24 cellular contexts compared by ENCODE assay signal in genomic region chr15:50187997-50188396, GRCh38. TPM values are rescaled to one million over a fixed set of nuclear protein-coding genes. Genes with fewer than 3 reads are reported as not detected.
DNase-seq lines count a peak whose midpoint lies in the region; ATAC-seq and TF ChIP-seq lines count a peak whose summit lies in the region.
"Had no signal": no experiment of that assay in that cellular context is flagged by ENCODE, and none has a peak within 500 bp of the region (broad histone marks: within the 10 kb centered on the region; RNA-seq: fewer than 3 reads in every experiment).

No MANE protein-coding gene starts in this region.

- intact Hi-C loops in activated CD4-positive, alpha-beta T cell treated with anti-CD3 and anti-CD28 coated beads, Interleukin-2, amount 10 ng/mL, durations not matched to agents 24 days and 14 days (cut with micrococcal nuclease): loop anchor here (10.0 kb wide), 2 partner anchors 237 to 297 kb away; partner anchors contain the start of gene USP8
- intact Hi-C loops in right lobe of liver (cut with DNase I): loop anchor here in 1 of 2 donors (10.0 kb wide), 1 partner anchor 67 kb away; no protein-coding TSS in a partner anchor

- H3K4me3 ChIP-seq in BLaER1: no peak overlapping the region
- no peak overlapping the region for H3K4me3 ChIP-seq in right lobe of liver
- H3K4me3 ChIP-seq: A549, GM12878, HAP-1 had no signal

- H3K27me3 ChIP-seq in BLaER1 (no peaks in the 10 kb centered on the region), right lobe of liver (no peaks in the 10 kb centered on the region)

- no peak for TF ChIP-seq CTCF in right lobe of liver (IDR thresholded peaks at IDR 0.05)

- peaks cover 70% of the 10 kb centered on the region for H3K36me3 Mint-ChIP-seq in activated CD4-positive, alpha-beta T cell treated with anti-CD3 and anti-CD28 coated beads, Interleukin-2, amount 10 ng/mL, durations not matched to agents 24 days and 14 days (ENCODE audit: low read depth)
- H3K36me3 Mint-ChIP-seq in activated naive CD8-positive, alpha-beta T cell treated with anti-CD3 and anti-CD28 coated beads for 36 hours: peaks cover 26% of the 10 kb centered on the region
- H3K36me3 Mint-ChIP-seq: CD4-positive, CD25-positive, alpha-beta regulatory T cell had no signal

- H3K4me1 Mint-ChIP-seq in activated CD4-positive, alpha-beta T cell treated with anti-CD3 and anti-CD28 coated beads, Interleukin-2, amount 10 ng/mL, durations not matched to agents 24 days and 14 days: peaks cover 56% of the 10 kb centered on the region
- H3K4me1 Mint-ChIP-seq in activated naive CD8-positive, alpha-beta T cell treated with anti-CD3 and anti-CD28 coated beads for 36 hours: peaks cover 10% of the 10 kb centered on the region

- H3K27me3 Mint-ChIP-seq in activated CD4-positive, alpha-beta T cell treated with anti-CD3 and anti-CD28 coated beads, Interleukin-2, amount 10 ng/mL, durations not matched to agents 24 days and 14 days: no peaks in the 10 kb centered on the region
- H3K27me3 Mint-ChIP-seq in activated naive CD8-positive, alpha-beta T cell treated with anti-CD3 and anti-CD28 coated beads for 36 hours: peaks cover 16% of the 10 kb centered on the region
- H3K27me3 Mint-ChIP-seq: CD4-positive, CD25-positive, alpha-beta regulatory T cell; CD8-positive, alpha-beta memory T cell had no signal

- ATAC-seq in right lobe of liver: no peak
- no peak for ATAC-seq in HG03039 (IDR thresholded peaks at IDR 0.05; ENCODE audit: unreplicated experiment)
- no peak for ATAC-seq in HG02884 (IDR thresholded peaks at IDR 0.05; ENCODE audit: unreplicated experiment)
- ATAC-seq: A549, GM12878 had no signal

- peak overlapping the region; percentile 96 for H3K4me2 ChIP-seq in BLaER1
- H3K4me2 ChIP-seq: A549 had no signal

- peak overlapping the region; percentile 2 for H3K27ac Mint-ChIP-seq in activated CD4-positive, alpha-beta T cell treated with anti-CD3 and anti-CD28 coated beads, Interleukin-2, amount 10 ng/mL, durations not matched to agents 24 days and 14 days
- H3K27ac Mint-ChIP-seq in activated naive CD8-positive, alpha-beta T cell treated with anti-CD3 and anti-CD28 coated beads for 36 hours: no peak overlapping the region
- H3K27ac Mint-ChIP-seq: CD4-positive, CD25-positive, alpha-beta regulatory T cell had no signal

- H3K36me3 ChIP-seq in BLaER1 (peaks cover 21% of the 10 kb centered on the region), right lobe of liver (peaks cover 0 to 8% (median 0%) of the 10 kb centered on the region in 4 donors)
- H3K36me3 ChIP-seq: HAP-1 had no signal

- H3K9me3 ChIP-seq in BLaER1 (no peaks in the 10 kb centered on the region), right lobe of liver (no peaks in the 10 kb centered on the region)
- H3K9me3 ChIP-seq: A549, HAP-1 had no signal

- H3K9ac ChIP-seq in BLaER1: no peak overlapping the region

- no peak for DNase-seq in activated CD4-positive, alpha-beta T cell treated with anti-CD3 and anti-CD28 coated beads, Interleukin-2, amount 10 ng/mL, durations not matched to agents 24 days and 14 days
- no peak for DNase-seq in activated CD4-positive, alpha-beta T cell treated with anti-CD3 and anti-CD28 coated beads, Interleukin-2, amount 50 U/mL, for 48 hours
- DNase-seq in amniotic epithelial cell (ENCODE audit: low read depth) (peak; percentile 31), right lobe of liver (no peak)
- DNase-seq in activated naive CD8-positive, alpha-beta T cell treated with anti-CD3 and anti-CD28 coated beads for 36 hours: no peak
- DNase-seq: AML-193; CD4-positive, CD25-positive, alpha-beta regulatory T cell; CD8-positive, alpha-beta memory T cell; COR-L47; DMS 273 treated with DMSO at 0.1 percent for 48 hours; DMS53; DND-41; EL; IMR-90 had no signal

- no peak overlapping the region for H3K4me3 Mint-ChIP-seq in activated CD4-positive, alpha-beta T cell treated with anti-CD3 and anti-CD28 coated beads, Interleukin-2, amount 10 ng/mL, durations not matched to agents 24 days and 14 days
- no peak overlapping the region for H3K4me3 Mint-ChIP-seq in activated naive CD8-positive, alpha-beta T cell treated with anti-CD3 and anti-CD28 coated beads for 36 hours
- H3K4me3 Mint-ChIP-seq: CD4-positive, CD25-positive, alpha-beta regulatory T cell; CD8-positive, alpha-beta memory T cell had no signal

- no peak for TF ChIP-seq POLR2A in right lobe of liver (IDR thresholded peaks at IDR 0.05)

- H3K4me1 ChIP-seq in BLaER1: peaks cover 99% of the 10 kb centered on the region
- H3K4me1 ChIP-seq in right lobe of liver: peaks cover 0 to 64% (median 27%) of the 10 kb centered on the region in 4 donors

- H4K20me1 ChIP-seq in BLaER1: no peaks in the 10 kb centered on the region

- H3K27ac ChIP-seq in BLaER1 (peak overlapping the region; percentile 68), right lobe of liver (peak overlapping the region in 2 of 3 donors; percentile 27 to 91)
- H3K27ac ChIP-seq: 22Rv1, A549, HL-60 had no signal

- 58% methylated on average over 2 of the region's 2 CpGs for WGBS in right lobe of liver (ENCODE audit: insufficient coverage, low coverage, low lambda C conversion rate, missing lambda C conversion rate)

- H3K9me3 Mint-ChIP-seq in activated CD4-positive, alpha-beta T cell treated with anti-CD3 and anti-CD28 coated beads, Interleukin-2, amount 10 ng/mL, durations not matched to agents 24 days and 14 days: peaks cover 9% of the 10 kb centered on the region
- no peaks in the 10 kb centered on the region for H3K9me3 Mint-ChIP-seq in activated naive CD8-positive, alpha-beta T cell treated with anti-CD3 and anti-CD28 coated beads for 36 hours
- H3K9me3 Mint-ChIP-seq: CD8-positive, alpha-beta memory T cell had no signal

RNA-seq across cellular contexts. Expression of gene SLC27A2, which starts 6.0 kb away (rescaled TPM):
- total RNA-seq in activated CD4-positive, alpha-beta T cell treated with anti-CD3 and anti-CD28 coated beads, Interleukin-2, amount 10 ng/mL, durations not matched to agents 24 days and 14 days: 75.4 and 76.0 TPM in 2 replicates
- total RNA-seq in right lobe of liver: 100 to 1,000 TPM in 5 of 6 experiments, 10 to 100 TPM in 1; 76.8 to 366 (median 172) TPM
- total RNA-seq in activated naive CD8-positive, alpha-beta T cell treated with anti-CD3 and anti-CD28 coated beads for 36 hours: 10 to 100 TPM; 15.0 to 16.0 TPM
- total RNA-seq: G401, HT1080 had no signal
